2 cellular contexts compared by ENCODE assay signal in the genomic region with DNA sequence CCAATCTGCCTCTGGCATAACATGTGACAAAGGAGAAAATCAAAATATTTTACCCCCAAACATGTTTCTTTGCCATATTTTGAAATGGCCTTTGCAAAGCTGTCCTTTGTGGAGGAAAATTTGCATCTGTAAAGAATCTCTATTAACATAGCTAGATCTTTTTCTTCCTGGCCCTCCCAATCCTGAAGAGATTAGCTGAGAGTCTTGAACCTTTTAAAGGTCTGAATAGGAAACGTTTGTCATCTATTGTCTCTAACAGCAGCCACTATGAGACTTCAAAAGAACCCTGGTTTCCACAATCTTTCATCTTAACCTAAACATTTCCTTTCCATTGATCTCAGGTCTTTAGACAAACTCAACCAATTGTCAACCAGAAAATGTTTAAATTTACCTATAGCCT.
TF ChIP-seq lines count a peak whose summit lies in the region.

No MANE protein-coding gene starts in this region.

TF ChIP-seq in SK-N-SH, 30 proteins besides CTCF, POLR2A, EP300 and RAD21 (continued from another document):
- TF ChIP-seq, protein P1, sequence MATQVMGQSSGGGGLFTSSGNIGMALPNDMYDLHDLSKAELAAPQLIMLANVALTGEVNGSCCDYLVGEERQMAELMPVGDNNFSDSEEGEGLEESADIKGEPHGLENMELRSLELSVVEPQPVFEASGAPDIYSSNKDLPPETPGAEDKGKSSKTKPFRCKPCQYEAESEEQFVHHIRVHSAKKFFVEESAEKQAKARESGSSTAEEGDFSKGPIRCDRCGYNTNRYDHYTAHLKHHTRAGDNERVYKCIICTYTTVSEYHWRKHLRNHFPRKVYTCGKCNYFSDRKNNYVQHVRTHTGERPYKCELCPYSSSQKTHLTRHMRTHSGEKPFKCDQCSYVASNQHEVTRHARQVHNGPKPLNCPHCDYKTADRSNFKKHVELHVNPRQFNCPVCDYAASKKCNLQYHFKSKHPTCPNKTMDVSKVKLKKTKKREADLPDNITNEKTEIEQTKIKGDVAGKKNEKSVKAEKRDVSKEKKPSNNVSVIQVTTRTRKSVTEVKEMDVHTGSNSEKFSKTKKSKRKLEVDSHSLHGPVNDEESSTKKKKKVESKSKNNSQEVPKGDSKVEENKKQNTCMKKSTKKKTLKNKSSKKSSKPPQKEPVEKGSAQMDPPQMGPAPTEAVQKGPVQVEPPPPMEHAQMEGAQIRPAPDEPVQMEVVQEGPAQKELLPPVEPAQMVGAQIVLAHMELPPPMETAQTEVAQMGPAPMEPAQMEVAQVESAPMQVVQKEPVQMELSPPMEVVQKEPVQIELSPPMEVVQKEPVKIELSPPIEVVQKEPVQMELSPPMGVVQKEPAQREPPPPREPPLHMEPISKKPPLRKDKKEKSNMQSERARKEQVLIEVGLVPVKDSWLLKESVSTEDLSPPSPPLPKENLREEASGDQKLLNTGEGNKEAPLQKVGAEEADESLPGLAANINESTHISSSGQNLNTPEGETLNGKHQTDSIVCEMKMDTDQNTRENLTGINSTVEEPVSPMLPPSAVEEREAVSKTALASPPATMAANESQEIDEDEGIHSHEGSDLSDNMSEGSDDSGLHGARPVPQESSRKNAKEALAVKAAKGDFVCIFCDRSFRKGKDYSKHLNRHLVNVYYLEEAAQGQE (IDR thresholded peaks at IDR 0.05; ENCODE audit: low read depth, low read length) = no peak
- TF ChIP-seq EZH2phosphoT487 (IDR thresholded peaks at IDR 0.05; ENCODE audit: borderline replicate concordance, low read depth) = no peak
- no peak for TF ChIP-seq RXRA (IDR thresholded peaks at IDR 0.05; ENCODE audit: borderline replicate concordance, low read depth)
- no peak for TF ChIP-seq JUND (IDR thresholded peaks at IDR 0.05)
- no peak for TF ChIP-seq POLR2AphosphoS5 (IDR thresholded peaks at IDR 0.05; ENCODE audit: low read depth, low read length)
- TF ChIP-seq, protein P2, sequence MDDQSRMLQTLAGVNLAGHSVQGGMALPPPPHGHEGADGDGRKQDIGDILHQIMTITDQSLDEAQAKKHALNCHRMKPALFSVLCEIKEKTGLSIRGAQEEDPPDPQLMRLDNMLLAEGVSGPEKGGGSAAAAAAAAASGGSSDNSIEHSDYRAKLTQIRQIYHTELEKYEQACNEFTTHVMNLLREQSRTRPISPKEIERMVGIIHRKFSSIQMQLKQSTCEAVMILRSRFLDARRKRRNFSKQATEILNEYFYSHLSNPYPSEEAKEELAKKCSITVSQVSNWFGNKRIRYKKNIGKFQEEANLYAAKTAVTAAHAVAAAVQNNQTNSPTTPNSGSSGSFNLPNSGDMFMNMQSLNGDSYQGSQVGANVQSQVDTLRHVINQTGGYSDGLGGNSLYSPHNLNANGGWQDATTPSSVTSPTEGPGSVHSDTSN (IDR thresholded peaks at IDR 0.05) = no peak
- TF ChIP-seq YY1 (IDR thresholded peaks at IDR 0.05; ENCODE audit: low read depth) = no peak
- TF ChIP-seq, protein P3, sequence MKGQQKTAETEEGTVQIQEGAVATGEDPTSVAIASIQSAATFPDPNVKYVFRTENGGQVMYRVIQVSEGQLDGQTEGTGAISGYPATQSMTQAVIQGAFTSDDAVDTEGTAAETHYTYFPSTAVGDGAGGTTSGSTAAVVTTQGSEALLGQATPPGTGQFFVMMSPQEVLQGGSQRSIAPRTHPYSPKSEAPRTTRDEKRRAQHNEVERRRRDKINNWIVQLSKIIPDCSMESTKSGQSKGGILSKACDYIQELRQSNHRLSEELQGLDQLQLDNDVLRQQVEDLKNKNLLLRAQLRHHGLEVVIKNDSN (IDR thresholded peaks at IDR 0.05; ENCODE audit: borderline replicate concordance, low read depth) = no peak
- no peak for TF ChIP-seq FOXM1 (IDR thresholded peaks at IDR 0.05; ENCODE audit: low read depth)
- TF ChIP-seq GABPA (IDR thresholded peaks at IDR 0.05; ENCODE audit: low read depth) = no peak
- no peak for TF ChIP-seq NRF1 (IDR thresholded peaks at IDR 0.05; ENCODE audit: low read depth, low read length)
- no peak for TF ChIP-seq TCF12 (IDR thresholded peaks at IDR 0.05)

TF ChIP-seq in SK-N-SH treated with all-trans-retinoic acid at 6 μM for 48 hours, 23 proteins besides CTCF, POLR2A, EP300 and RAD21:
- TF ChIP-seq, protein P4, sequence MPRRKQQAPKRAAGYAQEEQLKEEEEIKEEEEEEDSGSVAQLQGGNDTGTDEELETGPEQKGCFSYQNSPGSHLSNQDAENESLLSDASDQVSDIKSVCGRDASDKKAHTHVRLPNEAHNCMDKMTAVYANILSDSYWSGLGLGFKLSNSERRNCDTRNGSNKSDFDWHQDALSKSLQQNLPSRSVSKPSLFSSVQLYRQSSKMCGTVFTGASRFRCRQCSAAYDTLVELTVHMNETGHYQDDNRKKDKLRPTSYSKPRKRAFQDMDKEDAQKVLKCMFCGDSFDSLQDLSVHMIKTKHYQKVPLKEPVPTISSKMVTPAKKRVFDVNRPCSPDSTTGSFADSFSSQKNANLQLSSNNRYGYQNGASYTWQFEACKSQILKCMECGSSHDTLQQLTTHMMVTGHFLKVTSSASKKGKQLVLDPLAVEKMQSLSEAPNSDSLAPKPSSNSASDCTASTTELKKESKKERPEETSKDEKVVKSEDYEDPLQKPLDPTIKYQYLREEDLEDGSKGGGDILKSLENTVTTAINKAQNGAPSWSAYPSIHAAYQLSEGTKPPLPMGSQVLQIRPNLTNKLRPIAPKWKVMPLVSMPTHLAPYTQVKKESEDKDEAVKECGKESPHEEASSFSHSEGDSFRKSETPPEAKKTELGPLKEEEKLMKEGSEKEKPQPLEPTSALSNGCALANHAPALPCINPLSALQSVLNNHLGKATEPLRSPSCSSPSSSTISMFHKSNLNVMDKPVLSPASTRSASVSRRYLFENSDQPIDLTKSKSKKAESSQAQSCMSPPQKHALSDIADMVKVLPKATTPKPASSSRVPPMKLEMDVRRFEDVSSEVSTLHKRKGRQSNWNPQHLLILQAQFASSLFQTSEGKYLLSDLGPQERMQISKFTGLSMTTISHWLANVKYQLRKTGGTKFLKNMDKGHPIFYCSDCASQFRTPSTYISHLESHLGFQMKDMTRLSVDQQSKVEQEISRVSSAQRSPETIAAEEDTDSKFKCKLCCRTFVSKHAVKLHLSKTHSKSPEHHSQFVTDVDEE (CRISPR knock-in tag; IDR thresholded peaks at IDR 0.05) = no peak
- TF ChIP-seq CSDC2 (CRISPR knock-in tag; IDR thresholded peaks at IDR 0.05) (no peak), TOX (CRISPR knock-in tag; IDR thresholded peaks at IDR 0.05; ENCODE audit: borderline replicate concordance) (no peak)
TF ChIP-seq in SK-N-SH treated with all-trans-retinoic acid at 6 μM for 48 hours: peak in this region for 0.
